1 cellular context compared by ENCODE assay signal in genomic region chr1:109426278-109427170, GRCh38.
TF ChIP-seq lines count a peak whose summit lies in the region.

Gene PSMA5 (minus strand): TSS chr1:109426448. CDS start chr1:109426330, 118 bp downstream.

TF ChIP-seq in HEK293, 187 proteins besides CTCF, POLR2A, EP300 and RAD21 (continued from another document):
- no peak for TF ChIP-seq BCL6B (tag by site-specific recombination; IDR thresholded peaks at IDR 0.05)
- TF ChIP-seq ZNF747 (tag by site-specific recombination; IDR thresholded peaks at IDR 0.05), result no peak
